In the genomic region with DNA sequence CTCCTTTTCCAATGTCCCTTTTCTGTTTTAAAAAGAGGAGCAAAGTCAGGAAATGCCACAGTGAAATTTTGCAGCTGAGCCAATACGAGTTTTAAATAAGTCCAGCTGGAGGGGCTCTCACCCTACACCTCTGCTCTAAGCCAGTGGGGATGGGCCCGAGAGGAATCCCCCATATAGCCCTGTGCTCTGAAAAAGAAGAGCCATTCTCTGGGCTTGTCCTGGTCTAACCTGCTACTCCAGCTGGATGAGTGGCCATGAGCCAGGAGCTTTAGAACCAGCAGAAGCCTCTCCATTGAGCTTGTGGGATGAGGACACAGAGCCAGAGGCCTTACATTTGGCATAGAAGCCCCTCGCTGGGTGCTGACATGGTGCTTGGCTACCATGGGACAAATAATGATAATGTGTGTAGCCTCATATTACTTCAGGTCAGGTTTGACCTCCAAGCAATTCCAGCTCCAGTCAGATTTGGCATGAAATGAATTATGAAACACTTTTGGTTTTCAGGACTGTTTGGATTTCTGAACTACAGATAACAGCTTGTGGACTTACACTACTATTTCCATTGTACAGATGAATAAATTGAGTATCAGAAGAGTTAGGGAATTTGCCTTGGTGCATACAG, we compare ENCODE assay signal across 23 cellular contexts.
A peak's percentile ranks its signal among the peaks of the same experiment; 100 is the strongest.
DNase-seq lines count a peak whose midpoint lies in the region; ATAC-seq and TF ChIP-seq lines count a peak whose summit lies in the region.
"Had no signal": no experiment of that assay in that cellular context is flagged by ENCODE, and none has a peak within 500 bp of the region (broad histone marks: within the 10 kb centered on the region; RNA-seq: fewer than 3 reads in every experiment).

No MANE protein-coding gene starts in this region.

- no peak for TF ChIP-seq POLR2A in ovary (IDR thresholded peaks at IDR 0.05)
- no peak for TF ChIP-seq POLR2A in gastroesophageal sphincter (IDR thresholded peaks at IDR 0.05)
- no peak for TF ChIP-seq POLR2A in stomach (IDR thresholded peaks at IDR 0.05)

- peak; percentile 6 for DNase-seq in ELF-1 (ENCODE audit: low read depth, low spot score)
- peak; percentile 23 for DNase-seq in dermis blood vessel endothelial cell
- DNase-seq in heart right ventricle: peak in 1 of 2 donors; percentile 25
- DNase-seq in ovary: peak in 3 of 5 donors; percentile 8 to 41 (median 28)
- DNase-seq in stomach: no peak
- DNase-seq: CD4-positive, CD25-positive, alpha-beta regulatory T cell; NCI-H1092 treated with DMSO at 0.1 percent for 48 hours; NCI-H1436 treated with DMSO at 0.1 percent for 48 hours; NCI-H1930; NCI-H226; NCI-H524; NCI-H82; PC-3; SHP77 treated with DMSO at 0.1 percent for 48 hours; SW 1271 had no signal

- H3K36me3 ChIP-seq in heart right ventricle (no peaks in the 10 kb centered on the region), ovary (no peaks in the 10 kb centered on the region), gastroesophageal sphincter (no peaks in the 10 kb centered on the region), stomach (no peaks in the 10 kb centered on the region)
- H3K36me3 ChIP-seq: HAP-1 had no signal

- intact Hi-C loops in heart right ventricle (cut with DNase I) (loop anchor here in 1 of 10 donors (1.0 kb wide), 1 partner anchor 26 kb away; no protein-coding TSS in a partner anchor), ovary (cut with DNase I) (no loop called here), stomach (cut with DNase I; ENCODE audit: low total_unique reads) (no loop called here)

- WGBS in heart right ventricle, 2 donors: 48 to 53% methylated on average over 3 of the region's 3 CpGs
- WGBS in ovary, 3 donors: 9 to 28% (median 12%) methylated on average over 3 of the region's 3 CpGs
- 34 to 55% methylated on average over 2 of the region's 3 CpGs for WGBS in gastroesophageal sphincter (ENCODE audit: low coverage in 1 of 2), 2 donors
- 57 to 67% (median 60%) methylated on average over 2 to 3 of the region's 3 CpGs for WGBS in stomach, 5 donors

- H3K4me1 ChIP-seq in heart right ventricle (peaks cover 0 to 17% (median 11%) of the 10 kb centered on the region in 9 donors), ovary (ENCODE audit: insufficient read depth) (peaks cover 3% of the 10 kb centered on the region), gastroesophageal sphincter (peaks cover 0 to 9% (median 0%) of the 10 kb centered on the region in 3 donors), stomach (peaks cover 0 to 6% (median 3%) of the 10 kb centered on the region in 4 donors)
- H3K4me1 ChIP-seq: HAP-1 had no signal

- TF ChIP-seq EP300 in ovary (IDR thresholded peaks at IDR 0.05): no peak
- no peak for TF ChIP-seq EP300 in gastroesophageal sphincter (IDR thresholded peaks at IDR 0.05)
- no peak for TF ChIP-seq EP300 in stomach (IDR thresholded peaks at IDR 0.05)

- H3K27ac ChIP-seq in heart right ventricle: no peak overlapping the region
- no peak overlapping the region for H3K27ac ChIP-seq in ovary
- H3K27ac ChIP-seq in gastroesophageal sphincter: no peak overlapping the region
- H3K27ac ChIP-seq in stomach: no peak overlapping the region
- H3K27ac ChIP-seq: SK-N-MC had no signal

- H3K27me3 ChIP-seq in heart right ventricle: no peaks in the 10 kb centered on the region
- no peaks in the 10 kb centered on the region for H3K27me3 ChIP-seq in ovary
- H3K27me3 ChIP-seq in gastroesophageal sphincter: no peaks in the 10 kb centered on the region
- no peaks in the 10 kb centered on the region for H3K27me3 ChIP-seq in stomach

- TF ChIP-seq CTCF in heart right ventricle (IDR thresholded peaks at IDR 0.05): no peak
- TF ChIP-seq CTCF in ovary (IDR thresholded peaks at IDR 0.05): no peak
- TF ChIP-seq CTCF in gastroesophageal sphincter (IDR thresholded peaks at IDR 0.05): no peak
- TF ChIP-seq CTCF in stomach (IDR thresholded peaks at IDR 0.05): no peak

- H3K9me3 ChIP-seq in heart right ventricle (no peaks in the 10 kb centered on the region), ovary (no peaks in the 10 kb centered on the region), gastroesophageal sphincter (no peaks in the 10 kb centered on the region), stomach (no peaks in the 10 kb centered on the region)
- H3K9me3 ChIP-seq: HAP-1 had no signal

- no peak overlapping the region for H3K4me3 ChIP-seq in heart right ventricle
- no peak overlapping the region for H3K4me3 ChIP-seq in ovary
- no peak overlapping the region for H3K4me3 ChIP-seq in gastroesophageal sphincter
- no peak overlapping the region for H3K4me3 ChIP-seq in stomach
- H3K4me3 ChIP-seq: GM12878, GM23338, HAP-1, K562, SK-N-MC had no signal

- ATAC-seq in heart right ventricle (peak in 6 of 8 donors; percentile 27 to 75 (median 54)), gastroesophageal sphincter (no peak), GM21367 (IDR thresholded peaks at IDR 0.05; ENCODE audit: unreplicated experiment) (no peak)
- ATAC-seq: GM12878, GM23338, HepG2, K562, PC-3 had no signal

Comparison
In these comparisons a context has a peak if more than half of its experiments do, and no peak if none do; other contexts are left out.
1. ATAC-seq: peak in heart right ventricle (6 of 8); none in gastroesophageal sphincter (single experiment) and GM21367 (single experiment).